2 cellular contexts compared by ENCODE assay signal in the genomic region with DNA sequence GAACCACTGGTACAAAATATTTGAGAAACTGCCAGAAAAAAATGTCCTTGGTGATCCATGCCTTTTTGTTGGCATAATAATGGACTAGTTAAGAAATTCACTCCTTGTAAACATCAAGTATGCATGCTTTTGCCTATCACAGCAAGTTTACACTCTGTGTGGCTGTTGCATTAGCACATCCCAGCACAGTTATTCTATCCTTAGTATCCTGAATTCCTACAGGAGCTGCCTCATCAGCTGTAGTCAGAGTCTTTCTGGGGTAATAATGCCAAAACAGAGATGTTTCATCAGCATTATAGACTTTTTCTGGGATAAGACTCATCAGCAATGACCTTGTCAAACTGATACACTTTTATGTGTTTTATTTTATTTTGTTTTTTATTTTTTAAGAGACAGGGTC.
TF ChIP-seq lines count a peak whose summit lies in the region.

No MANE protein-coding gene starts in this region.

TF ChIP-seq in SK-N-SH treated with all-trans-retinoic acid at 6 μM for 48 hours, 23 proteins besides CTCF, POLR2A, EP300 and RAD21 (continued from another document):
- TF ChIP-seq ZNF565 (CRISPR knock-in tag; conservative IDR thresholded peaks at IDR 0.05; ENCODE audit: low read depth) (no peak), ZC3H10 (CRISPR knock-in tag; IDR thresholded peaks at IDR 0.05) (no peak), OSR1 (CRISPR knock-in tag; IDR thresholded peaks at IDR 0.05) (no peak), BACH2 (CRISPR knock-in tag; IDR thresholded peaks at IDR 0.05; ENCODE audit: borderline replicate concordance) (no peak), ZFP30 (CRISPR knock-in tag; IDR thresholded peaks at IDR 0.05) (no peak), TSHZ2 (CRISPR knock-in tag; IDR thresholded peaks at IDR 0.05) (no peak), TOX (CRISPR knock-in tag; IDR thresholded peaks at IDR 0.05; ENCODE audit: borderline replicate concordance) (no peak), RARB (CRISPR knock-in tag; IDR thresholded peaks at IDR 0.05) (no peak), ARNTL (CRISPR knock-in tag; IDR thresholded peaks at IDR 0.05; ENCODE audit: borderline replicate concordance, low read depth) (no peak), CSDC2 (CRISPR knock-in tag; IDR thresholded peaks at IDR 0.05) (no peak)
- TF ChIP-seq, protein P1, sequence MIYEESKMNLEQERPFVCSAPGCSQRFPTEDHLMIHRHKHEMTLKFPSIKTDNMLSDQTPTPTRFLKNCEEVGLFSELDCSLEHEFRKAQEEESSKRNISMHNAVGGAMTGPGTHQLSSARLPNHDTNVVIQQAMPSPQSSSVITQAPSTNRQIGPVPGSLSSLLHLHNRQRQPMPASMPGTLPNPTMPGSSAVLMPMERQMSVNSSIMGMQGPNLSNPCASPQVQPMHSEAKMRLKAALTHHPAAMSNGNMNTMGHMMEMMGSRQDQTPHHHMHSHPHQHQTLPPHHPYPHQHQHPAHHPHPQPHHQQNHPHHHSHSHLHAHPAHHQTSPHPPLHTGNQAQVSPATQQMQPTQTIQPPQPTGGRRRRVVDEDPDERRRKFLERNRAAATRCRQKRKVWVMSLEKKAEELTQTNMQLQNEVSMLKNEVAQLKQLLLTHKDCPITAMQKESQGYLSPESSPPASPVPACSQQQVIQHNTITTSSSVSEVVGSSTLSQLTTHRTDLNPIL (CRISPR knock-in tag; IDR thresholded peaks at IDR 0.05; ENCODE audit: low read depth) = no peak
- TF ChIP-seq, protein P2, sequence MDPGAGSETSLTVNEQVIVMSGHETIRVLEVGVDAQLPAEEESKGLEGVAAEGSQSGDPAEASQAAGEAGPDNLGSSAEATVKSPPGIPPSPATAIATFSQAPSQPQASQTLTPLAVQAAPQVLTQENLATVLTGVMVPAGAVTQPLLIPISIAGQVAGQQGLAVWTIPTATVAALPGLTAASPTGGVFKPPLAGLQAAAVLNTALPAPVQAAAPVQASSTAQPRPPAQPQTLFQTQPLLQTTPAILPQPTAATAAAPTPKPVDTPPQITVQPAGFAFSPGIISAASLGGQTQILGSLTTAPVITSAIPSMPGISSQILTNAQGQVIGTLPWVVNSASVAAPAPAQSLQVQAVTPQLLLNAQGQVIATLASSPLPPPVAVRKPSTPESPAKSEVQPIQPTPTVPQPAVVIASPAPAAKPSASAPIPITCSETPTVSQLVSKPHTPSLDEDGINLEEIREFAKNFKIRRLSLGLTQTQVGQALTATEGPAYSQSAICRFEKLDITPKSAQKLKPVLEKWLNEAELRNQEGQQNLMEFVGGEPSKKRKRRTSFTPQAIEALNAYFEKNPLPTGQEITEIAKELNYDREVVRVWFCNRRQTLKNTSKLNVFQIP (CRISPR knock-in tag; IDR thresholded peaks at IDR 0.05; ENCODE audit: borderline replicate concordance, low read depth) = no peak
TF ChIP-seq in SK-N-SH treated with all-trans-retinoic acid at 6 μM for 48 hours: peak in this region for 0.

TF ChIP-seq in SK-N-SH, 30 proteins besides CTCF, POLR2A, EP300 and RAD21 (continued from another document):
- TF ChIP-seq, protein P3, sequence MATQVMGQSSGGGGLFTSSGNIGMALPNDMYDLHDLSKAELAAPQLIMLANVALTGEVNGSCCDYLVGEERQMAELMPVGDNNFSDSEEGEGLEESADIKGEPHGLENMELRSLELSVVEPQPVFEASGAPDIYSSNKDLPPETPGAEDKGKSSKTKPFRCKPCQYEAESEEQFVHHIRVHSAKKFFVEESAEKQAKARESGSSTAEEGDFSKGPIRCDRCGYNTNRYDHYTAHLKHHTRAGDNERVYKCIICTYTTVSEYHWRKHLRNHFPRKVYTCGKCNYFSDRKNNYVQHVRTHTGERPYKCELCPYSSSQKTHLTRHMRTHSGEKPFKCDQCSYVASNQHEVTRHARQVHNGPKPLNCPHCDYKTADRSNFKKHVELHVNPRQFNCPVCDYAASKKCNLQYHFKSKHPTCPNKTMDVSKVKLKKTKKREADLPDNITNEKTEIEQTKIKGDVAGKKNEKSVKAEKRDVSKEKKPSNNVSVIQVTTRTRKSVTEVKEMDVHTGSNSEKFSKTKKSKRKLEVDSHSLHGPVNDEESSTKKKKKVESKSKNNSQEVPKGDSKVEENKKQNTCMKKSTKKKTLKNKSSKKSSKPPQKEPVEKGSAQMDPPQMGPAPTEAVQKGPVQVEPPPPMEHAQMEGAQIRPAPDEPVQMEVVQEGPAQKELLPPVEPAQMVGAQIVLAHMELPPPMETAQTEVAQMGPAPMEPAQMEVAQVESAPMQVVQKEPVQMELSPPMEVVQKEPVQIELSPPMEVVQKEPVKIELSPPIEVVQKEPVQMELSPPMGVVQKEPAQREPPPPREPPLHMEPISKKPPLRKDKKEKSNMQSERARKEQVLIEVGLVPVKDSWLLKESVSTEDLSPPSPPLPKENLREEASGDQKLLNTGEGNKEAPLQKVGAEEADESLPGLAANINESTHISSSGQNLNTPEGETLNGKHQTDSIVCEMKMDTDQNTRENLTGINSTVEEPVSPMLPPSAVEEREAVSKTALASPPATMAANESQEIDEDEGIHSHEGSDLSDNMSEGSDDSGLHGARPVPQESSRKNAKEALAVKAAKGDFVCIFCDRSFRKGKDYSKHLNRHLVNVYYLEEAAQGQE (IDR thresholded peaks at IDR 0.05; ENCODE audit: low read depth, low read length) = no peak
- TF ChIP-seq FOXJ3 (CRISPR knock-in tag; IDR thresholded peaks at IDR 0.05) (no peak), TAF1 (IDR thresholded peaks at IDR 0.05; ENCODE audit: borderline replicate concordance, low read depth, low read length) (no peak), SMC3 (IDR thresholded peaks at IDR 0.05; ENCODE audit: low read depth, low read length) (no peak), NRF1 (IDR thresholded peaks at IDR 0.05; ENCODE audit: low read depth, low read length) (no peak), ELF1 (IDR thresholded peaks at IDR 0.05) (no peak)
TF ChIP-seq in SK-N-SH: peak in this region for 0.
